14 cellular contexts compared by ENCODE assay signal in genomic region chr12:62802981-62803380, GRCh38.
DNase-seq lines count a peak whose midpoint lies in the region; FAIRE-seq and TF ChIP-seq lines count a peak whose summit lies in the region.
"Had no signal": no experiment of that assay in that cellular context is flagged by ENCODE, and none has a peak within 500 bp of the region (broad histone marks: within the 10 kb centered on the region; RNA-seq: fewer than 3 reads in every experiment).

No MANE protein-coding gene starts in this region.

- H3K4me1 Mint-ChIP-seq in activated T-helper 1 cell treated with anti-CD3 and anti-CD28 coated beads, Interleukin-12 subunit alpha, Interleukin-12 subunit beta, Interleukin-2, Interleukin-4 antibody, amounts not matched to agents 30 ng/mL and 10 ng/mL and 1 ng/mL, durations not matched to agents 14 hours and 24 hours and 36 hours (ENCODE audit: low read depth), result no peaks in the 10 kb centered on the region
- H3K4me1 Mint-ChIP-seq: immature natural killer cell had no signal

- H3K4me3 Mint-ChIP-seq in activated T-helper 1 cell treated with anti-CD3 and anti-CD28 coated beads, Interleukin-12 subunit alpha, Interleukin-12 subunit beta, Interleukin-2, Interleukin-4 antibody, amounts not matched to agents 30 ng/mL and 10 ng/mL and 1 ng/mL, durations not matched to agents 14 hours and 24 hours and 36 hours, result no peak overlapping the region
- H3K4me3 Mint-ChIP-seq: immature natural killer cell had no signal

- H3K4me3 ChIP-seq in Jurkat, Clone E6-1 (ENCODE audit: low read length), result no peak overlapping the region
- H3K4me3 ChIP-seq in small intestine (ENCODE audit: low read depth in 1 of 2, low read length in 2 of 2), result no peak overlapping the region
- H3K4me3 ChIP-seq: esophagus muscularis mucosa had no signal

- no peaks in the 10 kb centered on the region for H3K27me3 Mint-ChIP-seq in activated T-helper 1 cell treated with anti-CD3 and anti-CD28 coated beads, Interleukin-12 subunit alpha, Interleukin-12 subunit beta, Interleukin-2, Interleukin-4 antibody, amounts not matched to agents 30 ng/mL and 10 ng/mL and 1 ng/mL, durations not matched to agents 14 hours and 24 hours and 36 hours (ENCODE audit: insufficient read depth)

- no peak overlapping the region for H3K27ac ChIP-seq in VCaP
- no peak overlapping the region for H3K27ac ChIP-seq in small intestine (ENCODE audit: low read depth in 1 of 2, low read length in 1 of 2)
- H3K27ac ChIP-seq: esophagus muscularis mucosa had no signal

- DNase-seq in DMS 273 (lab: John Stamatoyannopoulos, UW; ENCODE audit: unreplicated experiment) (peak; percentile 9), DMS 273 treated with DMSO at 0.1 percent for 48 hours (lab: John Stamatoyannopoulos, UW) (no peak), iris pigment epithelial cell (ENCODE audit: low read depth) (peak; percentile 33), amniotic stem cell (lab: John Stamatoyannopoulos, UW) (no peak), small intestine (no peak)
- DNase-seq in Jurkat, Clone E6-1 (ENCODE audit: low read depth, low spot score), result peak; percentile 17
- DNase-seq in activated T-helper 1 cell treated with anti-CD3 and anti-CD28 coated beads, Interleukin-12 subunit alpha, Interleukin-12 subunit beta, Interleukin-2, Interleukin-4 antibody, amounts not matched to agents 30 ng/mL and 10 ng/mL and 1 ng/mL, durations not matched to agents 14 hours and 24 hours and 36 hours (ENCODE audit: low spot score), result no peak
- DNase-seq: 8988T; activated T-cell treated with anti-CD3 and anti-CD28 coated beads, Interleukin-2, amount 50 U/mL, for 1 hour; immature natural killer cell; retina had no signal

- no peaks in the 10 kb centered on the region for H3K9me3 Mint-ChIP-seq in activated T-helper 1 cell treated with anti-CD3 and anti-CD28 coated beads, Interleukin-12 subunit alpha, Interleukin-12 subunit beta, Interleukin-2, Interleukin-4 antibody, amounts not matched to agents 30 ng/mL and 10 ng/mL and 1 ng/mL, durations not matched to agents 14 hours and 24 hours and 36 hours
- H3K9me3 Mint-ChIP-seq: immature natural killer cell had no signal

- WGBS in small intestine, 3 donors, result 69 to 76% (median 73%) methylated on average over 4 of the region's 4 CpGs

- FAIRE-seq in small intestine (lab: Jason Lieb, UNC), result no peak
- FAIRE-seq: bronchial epithelial cell had no signal

- no peaks in the 10 kb centered on the region for H3K9me3 ChIP-seq in small intestine (ENCODE audit: control insufficient read depth, low read depth)
- H3K9me3 ChIP-seq: esophagus muscularis mucosa had no signal

- H3K36me3 ChIP-seq in small intestine (ENCODE audit: control insufficient read depth in 2 of 2, insufficient read depth in 2 of 2, low read length in 2 of 2), result no peaks in the 10 kb centered on the region

- no peaks in the 10 kb centered on the region for H3K36me3 Mint-ChIP-seq in activated T-helper 1 cell treated with anti-CD3 and anti-CD28 coated beads, Interleukin-12 subunit alpha, Interleukin-12 subunit beta, Interleukin-2, Interleukin-4 antibody, amounts not matched to agents 30 ng/mL and 10 ng/mL and 1 ng/mL, durations not matched to agents 14 hours and 24 hours and 36 hours (ENCODE audit: low read depth)
- H3K36me3 Mint-ChIP-seq: immature natural killer cell had no signal

- peak; percentile 44 for TF ChIP-seq CTCF in VCaP (conservative IDR thresholded peaks at IDR 0.05)

- intact Hi-C loops in activated T-helper 1 cell treated with anti-CD3 and anti-CD28 coated beads, Interleukin-12 subunit alpha, Interleukin-12 subunit beta, Interleukin-2, Interleukin-4 antibody, amounts not matched to agents 30 ng/mL and 10 ng/mL and 1 ng/mL, durations not matched to agents 14 hours and 24 hours and 36 hours (cut with micrococcal nuclease), result no loop called here

- H3K27ac Mint-ChIP-seq in activated T-helper 1 cell treated with anti-CD3 and anti-CD28 coated beads, Interleukin-12 subunit alpha, Interleukin-12 subunit beta, Interleukin-2, Interleukin-4 antibody, amounts not matched to agents 30 ng/mL and 10 ng/mL and 1 ng/mL, durations not matched to agents 14 hours and 24 hours and 36 hours, result no peak overlapping the region
- H3K27ac Mint-ChIP-seq: immature natural killer cell had no signal

- no peaks in the 10 kb centered on the region for H3K4me1 ChIP-seq in small intestine (ENCODE audit: control insufficient read depth in 2 of 2, insufficient read depth in 1 of 2, low read depth in 1 of 2, low read length in 1 of 2)
- H3K4me1 ChIP-seq: esophagus muscularis mucosa had no signal

- H3K27me3 ChIP-seq in small intestine (ENCODE audit: control insufficient read depth in 2 of 2, insufficient read depth in 2 of 2, low read length in 2 of 2), result no peaks in the 10 kb centered on the region
- H3K27me3 ChIP-seq: esophagus muscularis mucosa had no signal

Comparison
In these comparisons a context has a peak if more than half of its experiments do, and no peak if none do; other contexts are left out.
1. DNase-seq: peak in DMS 273 (single experiment), Jurkat, Clone E6-1 (single experiment) and iris pigment epithelial cell (single experiment); none in DMS 273 treated with DMSO at 0.1 percent for 48 hours (single experiment), amniotic stem cell (single experiment), small intestine (single experiment) and activated T-helper 1 cell treated with anti-CD3 and anti-CD28 coated beads, Interleukin-12 subunit alpha, Interleukin-12 subunit beta, Interleukin-2, Interleukin-4 antibody, amounts not matched to agents 30 ng/mL and 10 ng/mL and 1 ng/mL, durations not matched to agents 14 hours and 24 hours and 36 hours (single experiment).